8 cellular contexts compared by ENCODE assay signal in genomic region chr6:118659513-118660217, GRCh38.
DNase-seq lines count a peak whose midpoint lies in the region; ATAC-seq lines count a peak whose summit lies in the region.

No MANE protein-coding gene starts in this region.

- ATAC-seq in GM21737 (IDR thresholded peaks at IDR 0.05; ENCODE audit: unreplicated experiment) (no peak), GM18519 (IDR thresholded peaks at IDR 0.05; ENCODE audit: low FRiP score, unreplicated experiment) (no peak), HG03025 (IDR thresholded peaks at IDR 0.05; ENCODE audit: low FRiP score, unreplicated experiment) (no peak)

- DNase-seq in stimulated activated CD4-positive, alpha-beta T cell treated with anti-CD3 and anti-CD28 coated beads, Interleukin-15, amount 100 ng/mL, for 24 hours = peak; percentile 40
- DNase-seq in stimulated activated CD4-positive, alpha-beta T cell treated with anti-CD3 and anti-CD28 coated beads, Interleukin-4, amount 100 ng/mL, for 24 hours = no peak
- DNase-seq in activated T-cell treated with anti-CD3 and anti-CD28 coated beads, Interleukin-2, amount 50 U/mL, for 48 hours = peak; percentile 44 to 53
- DNase-seq in iris pigment epithelial cell (ENCODE audit: low read depth) (peak; percentile 82), NCI-H1694 (lab: John Stamatoyannopoulos, UW) (no peak)

Comparison
In these comparisons a context has a peak if more than half of its experiments do, and no peak if none do; other contexts are left out.
1. DNase-seq: peak in stimulated activated CD4-positive, alpha-beta T cell treated with anti-CD3 and anti-CD28 coated beads, Interleukin-15, amount 100 ng/mL, for 24 hours (single experiment), activated T-cell treated with anti-CD3 and anti-CD28 coated beads, Interleukin-2, amount 50 U/mL, for 48 hours (2 of 2) and iris pigment epithelial cell (single experiment); none in stimulated activated CD4-positive, alpha-beta T cell treated with anti-CD3 and anti-CD28 coated beads, Interleukin-4, amount 100 ng/mL, for 24 hours (single experiment) and NCI-H1694 (single experiment).